Comparison of ENCODE assay signal across 12 cellular contexts in genomic region chr7:22845221-22845844, GRCh38.
"Had no signal": no experiment of that assay in that cellular context is flagged by ENCODE, and none has a peak within 500 bp of the region (broad histone marks: within the 10 kb centered on the region; RNA-seq: fewer than 3 reads in every experiment).

No MANE protein-coding gene starts in this region.

- H3K4me3 Mint-ChIP-seq: activated CD4-positive, alpha-beta memory T cell treated with anti-CD3 and anti-CD28 coated beads for 36 hours; activated naive CD8-positive, alpha-beta T cell treated with anti-CD3 and anti-CD28 coated beads, Interleukin-2, amount 10 ng/mL, durations not matched to agents 7 days and 5 days; activated T-cell treated with anti-CD3 and anti-CD28 coated beads, Interleukin-2, amount 50 U/mL, for 4 hours; natural killer cell treated with Interleukin-12 subunit alpha and Interleukin-12 subunit beta and Interleukin-15 and Interleukin-18, amount 100 ng/mL, for 72 hours had no signal

- H3K36me3 Mint-ChIP-seq: activated CD4-positive, alpha-beta memory T cell treated with anti-CD3 and anti-CD28 coated beads for 36 hours; activated naive CD8-positive, alpha-beta T cell treated with anti-CD3 and anti-CD28 coated beads, Interleukin-2, amount 10 ng/mL, durations not matched to agents 7 days and 5 days; natural killer cell treated with Interleukin-12 subunit alpha and Interleukin-12 subunit beta and Interleukin-15 and Interleukin-18, amount 100 ng/mL, for 72 hours had no signal

- H3K9me3 Mint-ChIP-seq: activated CD4-positive, alpha-beta memory T cell treated with anti-CD3 and anti-CD28 coated beads for 36 hours; activated naive CD8-positive, alpha-beta T cell treated with anti-CD3 and anti-CD28 coated beads, Interleukin-2, amount 10 ng/mL, durations not matched to agents 7 days and 5 days; activated T-cell treated with anti-CD3 and anti-CD28 coated beads, Interleukin-2, amount 50 U/mL, for 4 hours; natural killer cell treated with Interleukin-12 subunit alpha and Interleukin-12 subunit beta and Interleukin-15 and Interleukin-18, amount 100 ng/mL, for 72 hours had no signal

- ATAC-seq: activated T-cell treated with anti-CD3 and anti-CD28 coated beads, Interleukin-2, amount 50 U/mL, for 4 hours; left colon; mucosa of descending colon; natural killer cell treated with Interleukin-12 subunit alpha and Interleukin-12 subunit beta and Interleukin-15 and Interleukin-18, amount 100 ng/mL, for 72 hours; right cardiac atrium had no signal

- H3K27ac Mint-ChIP-seq: activated CD4-positive, alpha-beta memory T cell treated with anti-CD3 and anti-CD28 coated beads for 36 hours; activated naive CD8-positive, alpha-beta T cell treated with anti-CD3 and anti-CD28 coated beads, Interleukin-2, amount 10 ng/mL, durations not matched to agents 7 days and 5 days; natural killer cell treated with Interleukin-12 subunit alpha and Interleukin-12 subunit beta and Interleukin-15 and Interleukin-18, amount 100 ng/mL, for 72 hours had no signal

- DNase-seq: activated CD4-positive, alpha-beta memory T cell treated with anti-CD3 and anti-CD28 coated beads for 36 hours; activated CD4-positive, CD25-positive, alpha-beta regulatory T cell treated with anti-CD3 and anti-CD28 coated beads, Interleukin-2, amount 50 U/mL, for 72 hours; activated naive CD8-positive, alpha-beta T cell treated with anti-CD3 and anti-CD28 coated beads, Interleukin-2, amount 10 ng/mL, durations not matched to agents 7 days and 5 days; activated T-cell treated with anti-CD3 and anti-CD28 coated beads, Interleukin-2, amount 50 U/mL, for 4 hours; anterior cingulate cortex; hypothalamus; left colon; mucosa of descending colon; nucleus accumbens; right cardiac atrium; SW 1271 had no signal
